8 cellular contexts compared by ENCODE assay signal in the genomic region with DNA sequence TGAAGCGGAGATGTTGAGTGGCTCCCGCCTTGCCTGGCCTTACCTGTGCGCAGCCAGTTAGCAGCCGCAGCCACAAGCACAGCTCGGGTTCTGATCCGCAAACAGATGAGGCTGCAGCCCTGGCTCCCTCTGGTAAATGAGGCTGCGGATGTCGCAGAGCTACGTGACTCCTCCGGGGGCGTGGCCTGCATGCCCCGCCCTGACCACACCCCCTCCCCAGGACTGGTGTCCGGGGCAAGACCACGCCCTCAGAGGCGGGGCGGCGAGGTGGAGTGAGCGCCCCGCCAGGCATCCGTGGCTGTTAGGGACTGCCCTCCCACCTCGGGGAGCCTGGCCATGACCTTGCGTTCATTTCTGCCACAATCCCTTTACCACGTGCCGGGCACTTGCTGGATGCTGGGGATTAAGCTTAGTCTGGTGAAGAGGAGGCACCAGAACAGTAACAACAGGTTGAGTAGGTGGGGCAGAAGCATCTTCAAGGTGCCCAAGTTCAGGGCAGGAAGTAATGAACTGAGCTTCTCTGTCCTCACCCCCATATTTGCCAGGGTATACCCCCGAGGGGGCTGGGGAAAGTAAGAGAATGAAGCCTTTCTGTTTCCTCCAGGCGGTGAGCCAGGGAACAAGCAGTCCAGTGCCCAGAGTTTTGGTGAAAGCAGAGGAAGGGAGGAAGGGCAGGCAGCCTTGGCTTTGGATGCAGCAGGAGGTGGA. TPM values are rescaled to one million over a fixed set of nuclear protein-coding genes. Genes with fewer than 3 reads are reported as not detected.
DNase-seq lines count a peak whose midpoint lies in the region; ATAC-seq and TF ChIP-seq lines count a peak whose summit lies in the region.

A gene (minus strand): TSS at position 138 of the 708 bp plus-strand sequence. CDS start 1,363 bp downstream, outside the sequence.

- DNase-seq in NCI-H1436 (lab: John Stamatoyannopoulos, UW), result peak; percentile 99
- DNase-seq in anterior cingulate cortex (lab: John Stamatoyannopoulos, UW), result peak; percentile 42 to 99 (median 94)
- DNase-seq in hepatic stellate cell (ENCODE audit: low spot score), result peak; percentile 97
- peak; percentile 92 for DNase-seq in retina
- DNase-seq in DMS114 treated with DMSO at 0.1 percent for 48 hours (lab: John Stamatoyannopoulos, UW; ENCODE audit: unreplicated experiment), result no peak

- TF ChIP-seq POLR2A in GM10847 (IDR thresholded peaks at IDR 0.05; ENCODE audit: extremely low read depth, insufficient read length), result peak; percentile 86

- intact Hi-C loops in T-helper 2 cell treated with Interferon-gamma antibody and Interleukin-4, amounts not matched to agents 100 ng/mL and 5 ng/mL, for 36 hours (cut with micrococcal nuclease), result loop anchor here (1.0 to 5.0 kb wide), 4 partner anchors 21 to 376 kb away; a partner anchor contains a TSS

- peak; percentile 76 for ATAC-seq in HG02571 (IDR thresholded peaks at IDR 0.05; ENCODE audit: unreplicated experiment)

RNA-seq across cellular contexts. Expression of the gene that starts here (rescaled TPM):
- 94.6 and 103 TPM in 2 replicates for total RNA-seq in T-helper 2 cell treated with Interferon-gamma antibody and Interleukin-4, amounts not matched to agents 100 ng/mL and 5 ng/mL, for 36 hours
